Comparison of ENCODE assay signal across 24 cellular contexts in genomic region chr6:29892696-29893095, GRCh38. TPM values are rescaled to one million over a fixed set of nuclear protein-coding genes. Genes with fewer than 3 reads are reported as not detected.
DNase-seq lines count a peak whose midpoint lies in the region; FAIRE-seq and TF ChIP-seq lines count a peak whose summit lies in the region.
"Had no signal": no experiment of that assay in that cellular context is flagged by ENCODE, and none has a peak within 500 bp of the region (broad histone marks: within the 10 kb centered on the region; RNA-seq: fewer than 3 reads in every experiment).

No MANE protein-coding gene starts in this region.

- no peak for TF ChIP-seq POLR2A in H54 (IDR thresholded peaks at IDR 0.05; ENCODE audit: low read depth, low read length)

- H3K4me3 ChIP-seq in fibroblast of the aortic adventitia (ENCODE audit: low read depth, low read length) = no peak overlapping the region
- H3K4me3 ChIP-seq: A549, SJCRH30 had no signal

- FAIRE-seq in H54 (lab: Jason Lieb, UNC) = no peak
- FAIRE-seq: A549, G401.6, GM12891, HepG2 had no signal

- DNase-seq in EH (ENCODE audit: low read depth) (peak; percentile 25), M059J (ENCODE audit: low read depth) (peak; percentile 53), fibroblast of the aortic adventitia (ENCODE audit: low read depth) (peak; percentile 3), myocyte (ENCODE audit: low read depth) (peak; percentile 45), anterior cingulate cortex (lab: John Stamatoyannopoulos, UW) (no peak), SW 1271 (lab: John Stamatoyannopoulos, UW) (no peak), H54 (ENCODE audit: insufficient read length, low spot score) (no peak), GM13976 (ENCODE audit: low spot score) (no peak)
- DNase-seq: CD8-positive, alpha-beta memory T cell; DMS79 treated with DMSO at 0.1 percent for 48 hours; Karpas-422; MV-4-11; NCI-H1105; NCI-H1436 treated with DMSO at 0.1 percent for 48 hours; NCI-H187 treated with DMSO at 0.1 percent for 48 hours; NCI-H2171 treated with DMSO at 0.1 percent for 48 hours; NCI-H524; NCI-H774; PC-3; SJCRH30 had no signal

- TF ChIP-seq CTCF in fibroblast of the aortic adventitia (IDR thresholded peaks at IDR 0.05; ENCODE audit: insufficient read depth, low read length) = no peak
- no peak for TF ChIP-seq CTCF in GM13976 (IDR thresholded peaks at IDR 0.05; ENCODE audit: borderline replicate concordance, control extremely low read depth, extremely low read depth, insufficient read depth, missing control alignments)

- in situ Hi-C loops in GM13976 (cut with MboI; ENCODE audit: low sequenced_read_pairs, unreplicated experiment) = no loop called here

RNA-seq across cellular contexts. Expression of gene HLA-A, which starts 49.6 kb away (rescaled TPM):
- total RNA-seq in M059J (2014; rRNA removed; shearing (Covaris generic)) = 1,733 and 2,135 TPM in 2 replicates
- total RNA-seq in fibroblast of the aortic adventitia (ENCODE audit: low replicate concordance) (184 and 391 TPM in 2 replicates), myocyte (1,062 and 1,076 TPM in 2 replicates)
- 656 TPM for polyA plus RNA-seq in myocyte (2012)

Comparison
In these comparisons a context has a peak if more than half of its experiments do, and no peak if none do; other contexts are left out.
1. DNase-seq: peak in EH (single experiment), M059J (single experiment), fibroblast of the aortic adventitia (single experiment) and myocyte (single experiment); none in anterior cingulate cortex (0 of 58), SW 1271 (0 of 2), H54 (single experiment) and GM13976 (single experiment).